ENCODE assay signal across 9 cellular contexts in genomic region chr1:42955311-42956063, GRCh38. TPM values are rescaled to one million over a fixed set of nuclear protein-coding genes. Genes with fewer than 3 reads are reported as not detected.
DNase-seq lines count a peak whose midpoint lies in the region; ATAC-seq and TF ChIP-seq lines count a peak whose summit lies in the region.
"Had no signal": no experiment of that assay in that cellular context is flagged by ENCODE, and none has a peak within 500 bp of the region (broad histone marks: within the 10 kb centered on the region; RNA-seq: fewer than 3 reads in every experiment).

No MANE protein-coding gene starts in this region.

- WGBS in trophoblast cell (ENCODE audit: extremely low coverage, insufficient coverage, insufficient read length), result no CpG with 5 or more reads among the region's 16 CpGs
- 86 to 91% (median 91%) methylated on average over 16 of the region's 16 CpGs for WGBS in ovary, 3 donors

- H2AFZ ChIP-seq in trophoblast cell (ENCODE audit: insufficient read depth, low read length, poor library complexity), result no peak overlapping the region

- H3K23ac ChIP-seq in trophoblast cell (ENCODE audit: low read length), result peak overlapping the region; percentile 34

- peak overlapping the region; percentile 45 for H4K91ac ChIP-seq in trophoblast cell (ENCODE audit: low read depth, low read length)

- H3K18ac ChIP-seq in trophoblast cell (ENCODE audit: low read length), result peak overlapping the region; percentile 67

- TF ChIP-seq EP300 in ovary (IDR thresholded peaks at IDR 0.05), result no peak

- H3K36me3 ChIP-seq in ES-I3 (ENCODE audit: insufficient read depth, low read length), result peaks cover 52% of the 10 kb centered on the region
- peaks cover 43 to 46% of the 10 kb centered on the region in 2 experiments for H3K36me3 ChIP-seq in trophoblast cell (ENCODE audit: control insufficient read depth in 1 of 2, insufficient read depth in 2 of 2, low read length in 2 of 2)
- no peaks in the 10 kb centered on the region for H3K36me3 ChIP-seq in ovary
- H3K36me3 ChIP-seq: pancreas had no signal

- peaks cover 45% of the 10 kb centered on the region for H3K79me1 ChIP-seq in trophoblast cell (ENCODE audit: low read length)

- peaks cover 38% of the 10 kb centered on the region for H3K4me1 ChIP-seq in ES-I3 (ENCODE audit: insufficient read depth, low read length)
- H3K4me1 ChIP-seq in trophoblast cell (ENCODE audit: control insufficient read depth in 1 of 2, insufficient read depth in 2 of 2, low read length in 2 of 2), result peaks cover 34 to 39% of the 10 kb centered on the region in 2 experiments
- peaks cover 4% of the 10 kb centered on the region for H3K4me1 ChIP-seq in ovary (ENCODE audit: insufficient read depth)
- H3K4me1 ChIP-seq: pancreas had no signal

- no peak overlapping the region for H4K12ac ChIP-seq in trophoblast cell (ENCODE audit: low read depth, low read length)

- ATAC-seq in central memory CD8-positive, alpha-beta T cell (replicated peaks; ENCODE audit: extremely low read depth, poor library complexity, severe bottlenecking), result no peak
- ATAC-seq in HG03354 (IDR thresholded peaks at IDR 0.05; ENCODE audit: poor library complexity, severe bottlenecking, unreplicated experiment), result no peak
- ATAC-seq: pancreas had no signal

- H3K79me2 ChIP-seq in trophoblast cell (ENCODE audit: control insufficient read depth, insufficient read depth, low read length, poor library complexity), result peaks cover 65% of the 10 kb centered on the region

- no peak for TF ChIP-seq CTCF in ovary (IDR thresholded peaks at IDR 0.05)

- no peak overlapping the region for H2BK12ac ChIP-seq in trophoblast cell (ENCODE audit: low read length)

- H3K36me3 Mint-ChIP-seq in central memory CD8-positive, alpha-beta T cell (ENCODE audit: insufficient read depth), result peaks cover 33% of the 10 kb centered on the region

- H2BK120ac ChIP-seq in trophoblast cell (ENCODE audit: insufficient read depth, low read length, poor library complexity), result peak overlapping the region; percentile 9

- H3K9me3 ChIP-seq in ES-I3 (ENCODE audit: control insufficient read depth, insufficient read depth, low read length) (no peaks in the 10 kb centered on the region), trophoblast cell (ENCODE audit: insufficient read depth, low read depth, low read length) (no peaks in the 10 kb centered on the region), ovary (no peaks in the 10 kb centered on the region)
- H3K9me3 ChIP-seq: pancreas had no signal

- H3K27me3 ChIP-seq in trophoblast cell (ENCODE audit: insufficient read depth, low read length), result no peaks in the 10 kb centered on the region
- no peaks in the 10 kb centered on the region for H3K27me3 ChIP-seq in ovary
- H3K27me3 ChIP-seq: pancreas had no signal

- H2AK5ac ChIP-seq in trophoblast cell (ENCODE audit: low read length), result peak overlapping the region; percentile 60

- peaks cover 60% of the 10 kb centered on the region for H3K4me1 Mint-ChIP-seq in central memory CD8-positive, alpha-beta T cell

- no peak overlapping the region for H2BK5ac ChIP-seq in trophoblast cell (ENCODE audit: low read depth, low read length, poor library complexity)

- H3K27me3 Mint-ChIP-seq in central memory CD8-positive, alpha-beta T cell, result no peaks in the 10 kb centered on the region

- peak overlapping the region; percentile 59 for H3K4me2 ChIP-seq in trophoblast cell (ENCODE audit: low read length)

- peak overlapping the region; percentile 94 for H3K27ac Mint-ChIP-seq in central memory CD8-positive, alpha-beta T cell (ENCODE audit: low read depth)

- peak overlapping the region; percentile 38 for H3K27ac ChIP-seq in trophoblast cell (ENCODE audit: low read depth, low read length)
- H3K27ac ChIP-seq in ovary, result no peak overlapping the region
- H3K27ac ChIP-seq: pancreas had no signal

- peak overlapping the region; percentile 45 for H4K8ac ChIP-seq in trophoblast cell (ENCODE audit: low read depth, low read length)

- H3K4me3 ChIP-seq in trophoblast cell (ENCODE audit: low read depth, low read length) (peak overlapping the region; percentile 45), ovary (no peak overlapping the region)
- H3K4me3 ChIP-seq: pancreas had no signal

- H3K9ac ChIP-seq in ES-I3 (ENCODE audit: low read depth, low read length) (peak overlapping the region; percentile 81), trophoblast cell (ENCODE audit: low read length) (peak overlapping the region; percentile 28)

- intact Hi-C loops in ovary (cut with DNase I), result no loop called here

- DNase-seq in NCI-H524 treated with DMSO at 0.1 percent for 48 hours (lab: John Stamatoyannopoulos, UW) (peak; percentile 22), trophoblast cell (no peak), glomerular visceral epithelial cell (ENCODE audit: extremely low spot score) (no peak), NCI-H1694 treated with DMSO at 0.1 percent for 48 hours (lab: John Stamatoyannopoulos, UW) (no peak), ovary (no peak)
- peak in 1 of 2 donors; percentile 53 for DNase-seq in central memory CD8-positive, alpha-beta T cell (ENCODE audit: low spot score in 2 of 2)
- DNase-seq: pancreas had no signal

- TF ChIP-seq POLR2A in ovary (IDR thresholded peaks at IDR 0.05), result no peak

- peak overlapping the region; percentile 91 for H3K4me3 Mint-ChIP-seq in central memory CD8-positive, alpha-beta T cell

- peak overlapping the region; percentile 89 for H3K4ac ChIP-seq in trophoblast cell (ENCODE audit: low read depth, low read length)

- peak overlapping the region; percentile 64 for H3K14ac ChIP-seq in trophoblast cell (ENCODE audit: low read length)

- no peaks in the 10 kb centered on the region for H3K9me3 Mint-ChIP-seq in central memory CD8-positive, alpha-beta T cell

RNA-seq across cellular contexts. Expression of gene SLC2A1, which starts 3.2 kb away (rescaled TPM):
- 1,633 and 1,681 TPM in 2 replicates for polyA plus RNA-seq in trophoblast cell (2013)
- 10 to 100 TPM; 10.3 to 65.4 (median 26.0) TPM for total RNA-seq in ovary
- polyA plus RNA-seq in ovary, result 10 to 100 TPM; 11.4 to 11.7 TPM
